Comparison of ENCODE assay signal across 11 cellular contexts in the genomic region with DNA sequence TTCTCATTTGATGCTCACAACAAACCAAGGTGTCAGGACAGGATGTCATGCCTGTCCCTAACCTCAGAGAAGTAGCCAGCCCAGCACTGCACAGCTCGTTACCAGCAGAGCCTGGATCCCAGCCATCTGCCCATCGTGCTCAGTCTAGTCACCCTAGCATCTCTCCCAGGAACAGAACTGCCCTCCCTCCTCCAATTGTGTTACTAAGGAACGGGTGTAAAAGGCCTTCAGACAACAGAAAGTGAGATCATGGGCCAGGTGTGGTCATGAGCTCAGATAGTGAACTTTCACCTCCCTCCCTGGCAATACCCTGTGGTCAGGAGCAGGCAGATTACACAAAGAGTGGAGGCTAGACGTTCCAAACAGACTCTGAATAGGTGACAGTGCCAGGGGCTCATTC.
DNase-seq lines count a peak whose midpoint lies in the region; ATAC-seq and TF ChIP-seq lines count a peak whose summit lies in the region.
"Had no signal": no experiment of that assay in that cellular context is flagged by ENCODE, and none has a peak within 500 bp of the region (broad histone marks: within the 10 kb centered on the region; RNA-seq: fewer than 3 reads in every experiment).

No MANE protein-coding gene starts in this region.

- peaks cover 16 to 22% of the 10 kb centered on the region in 2 donors for H3K4me1 ChIP-seq in uterus
- peaks cover 0 to 34% (median 13%) of the 10 kb centered on the region in 4 donors for H3K4me1 ChIP-seq in tibial nerve

- 45 to 55% methylated on average over 4 of the region's 4 CpGs for WGBS in tibial nerve, 2 donors

- H3K27me3 Mint-ChIP-seq in activated naive CD8-positive, alpha-beta T cell treated with anti-CD3 and anti-CD28 coated beads, Interleukin-2, amount 50 U/mL, for 24 hours = no peaks in the 10 kb centered on the region
- H3K27me3 Mint-ChIP-seq in activated naive CD8-positive, alpha-beta T cell treated with anti-CD3 and anti-CD28 coated beads for 36 hours = no peaks in the 10 kb centered on the region

- H3K36me3 Mint-ChIP-seq in activated naive CD8-positive, alpha-beta T cell treated with anti-CD3 and anti-CD28 coated beads, Interleukin-2, amount 50 U/mL, for 24 hours (ENCODE audit: low read depth) = no peaks in the 10 kb centered on the region
- H3K36me3 Mint-ChIP-seq in activated naive CD8-positive, alpha-beta T cell treated with anti-CD3 and anti-CD28 coated beads for 36 hours = no peaks in the 10 kb centered on the region

- TF ChIP-seq POLR2A in uterus (IDR thresholded peaks at IDR 0.05) = no peak
- no peak for TF ChIP-seq POLR2A in tibial nerve (IDR thresholded peaks at IDR 0.05)

- no peak overlapping the region for H3K4me3 Mint-ChIP-seq in activated naive CD8-positive, alpha-beta T cell treated with anti-CD3 and anti-CD28 coated beads, Interleukin-2, amount 50 U/mL, for 24 hours
- H3K4me3 Mint-ChIP-seq in activated naive CD8-positive, alpha-beta T cell treated with anti-CD3 and anti-CD28 coated beads for 36 hours = no peak overlapping the region
- H3K4me3 Mint-ChIP-seq: HFFc6 had no signal

- peak overlapping the region; percentile 54 to 98 for H3K27ac ChIP-seq in uterus
- H3K27ac ChIP-seq in tibial nerve = no peak overlapping the region
- H3K27ac ChIP-seq: dorsolateral prefrontal cortex had no signal

- no peak for DNase-seq in activated naive CD8-positive, alpha-beta T cell treated with anti-CD3 and anti-CD28 coated beads, Interleukin-2, amount 50 U/mL, for 24 hours
- no peak for DNase-seq in activated naive CD8-positive, alpha-beta T cell treated with anti-CD3 and anti-CD28 coated beads for 36 hours
- peak; percentile 80 for DNase-seq in SHP77 treated with DMSO at 0.1 percent for 48 hours (lab: John Stamatoyannopoulos, UW)
- DNase-seq in kidney glomerular epithelial cell (lab: John Stamatoyannopoulos, UW) = peak; percentile 59
- DNase-seq in uterus = peak in 1 of 2 donors; percentile 62
- DNase-seq in Kasumi-1 (lab: John Stamatoyannopoulos, UW) = no peak
- no peak for DNase-seq in AG08396 (ENCODE audit: low spot score)
- DNase-seq in tibial nerve (ENCODE audit: low spot score in 2 of 2) = no peak
- DNase-seq: activated T-cell treated with anti-CD3 and anti-CD28 coated beads, Interleukin-2, amount 50 U/mL, for 48 hours; dorsolateral prefrontal cortex; HFFc6 had no signal

- H3K4me3 ChIP-seq in uterus (no peak overlapping the region), tibial nerve (no peak overlapping the region)
- H3K4me3 ChIP-seq: dorsolateral prefrontal cortex had no signal

- ATAC-seq in activated naive CD8-positive, alpha-beta T cell treated with anti-CD3 and anti-CD28 coated beads, Interleukin-2, amount 50 U/mL, for 24 hours = peak; percentile 72

- H3K9me3 Mint-ChIP-seq in activated naive CD8-positive, alpha-beta T cell treated with anti-CD3 and anti-CD28 coated beads, Interleukin-2, amount 50 U/mL, for 24 hours = no peaks in the 10 kb centered on the region
- H3K9me3 Mint-ChIP-seq in activated naive CD8-positive, alpha-beta T cell treated with anti-CD3 and anti-CD28 coated beads for 36 hours = no peaks in the 10 kb centered on the region
- H3K9me3 Mint-ChIP-seq: HFFc6 had no signal

- no peaks in the 10 kb centered on the region for H3K27me3 ChIP-seq in uterus
- no peaks in the 10 kb centered on the region for H3K27me3 ChIP-seq in tibial nerve
- H3K27me3 ChIP-seq: dorsolateral prefrontal cortex had no signal

- intact Hi-C loops in uterus (cut with DNase I; ENCODE audit: low total_unique reads) = no loop called here

- H3K36me3 ChIP-seq in uterus = no peaks in the 10 kb centered on the region
- no peaks in the 10 kb centered on the region for H3K36me3 ChIP-seq in tibial nerve

- H3K4me1 Mint-ChIP-seq in activated naive CD8-positive, alpha-beta T cell treated with anti-CD3 and anti-CD28 coated beads, Interleukin-2, amount 50 U/mL, for 24 hours = peaks cover 39% of the 10 kb centered on the region
- H3K4me1 Mint-ChIP-seq in activated naive CD8-positive, alpha-beta T cell treated with anti-CD3 and anti-CD28 coated beads for 36 hours = peaks cover 26% of the 10 kb centered on the region

- no peaks in the 10 kb centered on the region for H3K9me3 ChIP-seq in uterus
- H3K9me3 ChIP-seq in tibial nerve = no peaks in the 10 kb centered on the region

- TF ChIP-seq EP300 in tibial nerve (IDR thresholded peaks at IDR 0.05) = no peak

- peak overlapping the region; percentile 25 for H3K27ac Mint-ChIP-seq in activated naive CD8-positive, alpha-beta T cell treated with anti-CD3 and anti-CD28 coated beads, Interleukin-2, amount 50 U/mL, for 24 hours
- H3K27ac Mint-ChIP-seq in activated naive CD8-positive, alpha-beta T cell treated with anti-CD3 and anti-CD28 coated beads for 36 hours = no peak overlapping the region
- H3K27ac Mint-ChIP-seq: HFFc6 had no signal

- TF ChIP-seq CTCF in uterus (IDR thresholded peaks at IDR 0.05) (no peak), tibial nerve (IDR thresholded peaks at IDR 0.05) (no peak)

Comparison
In these comparisons a context has a peak if more than half of its experiments do, and no peak if none do; other contexts are left out.
1. DNase-seq: peak in SHP77 treated with DMSO at 0.1 percent for 48 hours (single experiment) and kidney glomerular epithelial cell (single experiment); none in activated naive CD8-positive, alpha-beta T cell treated with anti-CD3 and anti-CD28 coated beads, Interleukin-2, amount 50 U/mL, for 24 hours (single experiment), activated naive CD8-positive, alpha-beta T cell treated with anti-CD3 and anti-CD28 coated beads for 36 hours (single experiment), Kasumi-1 (0 of 2), AG08396 (single experiment) and tibial nerve (0 of 2).
2. H3K27ac ChIP-seq: peak in uterus (2 of 2); none in tibial nerve (0 of 4).